38 cellular contexts compared by ENCODE assay signal in the genomic region with DNA sequence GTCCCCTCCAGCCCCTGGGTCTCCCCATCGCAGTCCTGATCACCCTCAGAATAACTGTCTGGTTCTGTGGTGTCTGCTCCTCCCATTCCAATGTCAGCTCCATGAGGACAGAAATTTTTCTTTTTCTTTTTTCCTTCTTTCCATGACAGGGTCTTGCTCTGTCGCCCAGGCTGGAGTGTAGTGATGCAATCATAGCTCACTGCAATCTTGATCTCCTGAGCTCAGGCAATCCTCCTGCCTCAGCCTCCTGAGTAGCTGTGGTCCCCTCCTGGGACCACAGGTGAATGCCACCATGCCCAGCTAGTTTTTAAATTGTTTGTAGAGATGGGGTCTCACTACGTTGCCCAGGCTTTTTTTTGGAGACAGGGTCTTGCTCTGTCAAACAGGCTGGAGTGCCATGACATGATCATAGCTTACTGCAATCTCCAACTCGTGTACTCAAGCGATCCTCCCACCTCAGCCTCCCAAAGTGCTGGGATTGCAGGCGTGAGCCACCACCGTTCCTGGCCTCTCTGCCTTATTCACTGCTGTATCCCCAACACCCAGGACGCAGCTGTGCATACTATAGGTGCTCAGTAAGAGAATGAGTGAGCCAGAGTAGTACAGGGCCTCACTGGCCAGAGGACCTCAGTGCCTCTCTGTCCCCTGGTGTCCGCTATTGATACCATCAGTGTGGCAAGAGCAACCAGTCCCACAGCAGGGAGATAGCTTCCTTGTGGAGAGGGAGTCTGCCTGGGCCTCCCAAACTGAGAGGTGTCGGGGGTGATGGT. TPM values are rescaled to one million over a fixed set of nuclear protein-coding genes. Genes with fewer than 3 reads are reported as not detected.
DNase-seq lines count a peak whose midpoint lies in the region; ATAC-seq, FAIRE-seq and TF ChIP-seq lines count a peak whose summit lies in the region.
"Had no signal": no experiment of that assay in that cellular context is flagged by ENCODE, and none has a peak within 500 bp of the region (broad histone marks: within the 10 kb centered on the region; RNA-seq: fewer than 3 reads in every experiment).

No MANE protein-coding gene starts in this region.

- no peak for FAIRE-seq in K562 (lab: Jason Lieb, UNC)
- FAIRE-seq: endometrium, HTR-8/SVneo, small intestine had no signal

- H3K9me1 ChIP-seq in K562 (ENCODE audit: control insufficient read depth, insufficient read depth, low read length): no peaks in the 10 kb centered on the region

- intact Hi-C loops in heart left ventricle (cut with DNase I) (no loop called here), Right ventricle myocardium inferior (cut with DNase I) (no loop called here), K562 (cut with micrococcal nuclease) (no loop called here), mammary epithelial cell (cut with micrococcal nuclease) (no loop called here)

- CTCF ChIA-PET in K562 (lab: Yijun Ruan, JAX; ENCODE audit: low intra/inter-chr PET ratio): no interaction called here
- CTCF ChIA-PET in mammary epithelial cell (lab: Charles Lee; ENCODE audit: low non-redundant PET): no interaction called here

- H2AFZ ChIP-seq in K562 (ENCODE audit: low read depth, low read length) (no peak overlapping the region), mammary epithelial cell (ENCODE audit: low read depth, low read length) (no peak overlapping the region)

- dilution Hi-C loops in mammary epithelial cell (cut with HindIII; ENCODE audit: low sequenced_read_pairs): no loop called here

- 0 out of 2 replicates have a peak, but pooled peaks cover 3% of the 10 kb centered on the region for H4K20me1 ChIP-seq in K562 (replicated peaks; ENCODE audit: control insufficient read depth, insufficient read depth, low read length)
- no peaks in the 10 kb centered on the region for H4K20me1 ChIP-seq in mammary epithelial cell (ENCODE audit: insufficient read depth, low read length)

- 89 to 94% (median 90%) methylated on average over 10 of the region's 10 CpGs for WGBS in heart left ventricle, 4 donors
- 28% methylated on average over 10 of the region's 10 CpGs for WGBS in K562 (ENCODE audit: insufficient coverage, low coverage, missing lambda C conversion rate)
- 91% methylated on average over 9 of the region's 10 CpGs for WGBS in mammary epithelial cell (ENCODE audit: low coverage, missing lambda C conversion rate)

- no peaks in the 10 kb centered on the region for H3K79me2 ChIP-seq in K562 (ENCODE audit: control insufficient read depth, insufficient read depth, low read length)
- H3K79me2 ChIP-seq in mammary epithelial cell (ENCODE audit: insufficient read depth, low read length): no peaks in the 10 kb centered on the region

- no peak for TF ChIP-seq POLR2A in heart left ventricle (IDR thresholded peaks at IDR 0.05)
- TF ChIP-seq POLR2A in K562 (conservative IDR thresholded peaks at IDR 0.05): no peak

- DNase-seq in heart left ventricle (no peak), Right ventricle myocardium inferior (ENCODE audit: missing footprints) (no peak), K562 (ENCODE audit: extremely low read depth in 1 of 4, low spot score in 3 of 4) (peak in 2 of 4 experiments; percentile 10 to 15), NCI-H1694 treated with DMSO at 0.1 percent for 48 hours (lab: John Stamatoyannopoulos, UW) (no peak), mammary epithelial cell (no peak)
- DNase-seq: activated CD4-positive, alpha-beta T cell treated with anti-CD3 and anti-CD28 coated beads for 36 hours; activated CD8-positive, alpha-beta T cell treated with anti-CD3 and anti-CD28 coated beads for 36 hours; amygdala; brain microvascular endothelial cell; DMS79 treated with DMSO at 0.1 percent for 48 hours; GDM1; immature natural killer cell; naive thymus-derived CD4-positive, alpha-beta T cell; NCI-H2029; NCI-H2227 treated with DMSO at 0.1 percent for 48 hours; NCI-H526 treated with DMSO at 0.1 percent for 48 hours; NK-92 treated with Interleukin-12 subunit alpha and Interleukin-12 subunit beta, amount 100 ng/mL, for 24 hours; PC-3; Right ventricle myocardium superior; small intestine; stimulated activated naive CD4-positive, alpha-beta T cell had no signal

- in situ Hi-C loops in K562 (cut with MboI): no loop called here
- in situ Hi-C loops in mammary epithelial cell (cut with MboI; ENCODE audit: low sequenced_read_pairs in 2 of 2): no loop called here

- H3K9ac ChIP-seq in K562 (ENCODE audit: insufficient read depth in 1 of 2, low read depth in 2 of 2, low read length in 2 of 2) (peak overlapping the region in 1 of 2 experiments; percentile 55; a peak in 2 of 4 replicates), mucosa of stomach (ENCODE audit: low read length) (peak overlapping the region; percentile 25), subcutaneous abdominal adipose tissue (ENCODE audit: low read length in 5 of 5) (no peak overlapping the region), mammary epithelial cell (ENCODE audit: insufficient read depth, low read length) (no peak overlapping the region)

- no peak overlapping the region for H3K4me2 ChIP-seq in K562 (ENCODE audit: insufficient read depth, low read length)
- H3K4me2 ChIP-seq in mammary epithelial cell (ENCODE audit: insufficient read depth, low read depth, low read length): no peak overlapping the region

- ATAC-seq in heart left ventricle (no peak), Right ventricle myocardium inferior (no peak), K562 (no peak), HG02798 (IDR thresholded peaks at IDR 0.05; ENCODE audit: poor library complexity, unreplicated experiment) (no peak)
- ATAC-seq: activated CD4-positive, alpha-beta T cell treated with anti-CD3 and anti-CD28 coated beads for 36 hours; activated CD8-positive, alpha-beta T cell treated with anti-CD3 and anti-CD28 coated beads for 36 hours; activated naive CD4-positive, alpha-beta T cell treated with anti-CD3 and anti-CD28 coated beads, Interleukin-2, amount 50 U/mL, for 72 hours; naive thymus-derived CD4-positive, alpha-beta T cell; PC-3 had no signal

- H3K36me3 ChIP-seq in heart left ventricle (no peaks in the 10 kb centered on the region), K562 (ENCODE audit: control insufficient read depth, insufficient read depth, low read length) (no peaks in the 10 kb centered on the region), mucosa of stomach (ENCODE audit: control insufficient read depth, insufficient read depth, low read length) (no peaks in the 10 kb centered on the region), subcutaneous abdominal adipose tissue (ENCODE audit: control insufficient read depth in 5 of 5, insufficient read depth in 5 of 5, low read length in 5 of 5) (no peaks in the 10 kb centered on the region), mammary epithelial cell (ENCODE audit: insufficient read depth, low read length) (no peaks in the 10 kb centered on the region)
- H3K36me3 ChIP-seq: brain microvascular endothelial cell, suprapubic skin, vagina had no signal

- no peak for TF ChIP-seq EP300 in K562 (IDR thresholded peaks at IDR 0.05; ENCODE audit: low read length)

- no TSS peak for BruUV-seq in K562 (replicated peaks; lab: Mats Ljungman, UMichigan)
- BruUV-seq in mammary epithelial cell (replicated peaks; lab: Mats Ljungman, UMichigan): no TSS peak

- POLR2A ChIA-PET in K562 (lab: Yijun Ruan, JAX): interaction anchor here (0.6 to 1.3 kb wide), 2 partner anchors 11 to 14 kb away, joined by 3 read pairs; no protein-coding TSS in a partner anchor

- H3K4me3 ChIP-seq in heart left ventricle: no peak overlapping the region
- no peak overlapping the region for H3K4me3 ChIP-seq in K562
- no peak overlapping the region for H3K4me3 ChIP-seq in mucosa of stomach (ENCODE audit: low read length)
- no peak overlapping the region for H3K4me3 ChIP-seq in subcutaneous abdominal adipose tissue (ENCODE audit: low read depth in 1 of 5, low read length in 5 of 5)
- H3K4me3 ChIP-seq in mammary epithelial cell (replicated peaks in 1 of 3; ENCODE audit: insufficient read depth in 1 of 3, low read depth in 2 of 3, low read length in 3 of 3): no peak overlapping the region
- H3K4me3 ChIP-seq: suprapubic skin, vagina had no signal

- peaks cover 0 to 10% (median 0%) of the 10 kb centered on the region in 9 donors for H3K27me3 ChIP-seq in heart left ventricle
- H3K27me3 ChIP-seq in K562 (ENCODE audit: control insufficient read depth in 2 of 2, insufficient read depth in 2 of 2, low read length in 2 of 2): no peaks in the 10 kb centered on the region; a peak in 1 of 5 replicates
- no peaks in the 10 kb centered on the region for H3K27me3 ChIP-seq in mucosa of stomach (ENCODE audit: control insufficient read depth, insufficient read depth, low read length)
- H3K27me3 ChIP-seq in subcutaneous abdominal adipose tissue (ENCODE audit: control insufficient read depth in 5 of 5, insufficient read depth in 4 of 5, low read length in 5 of 5): no peaks in the 10 kb centered on the region
- no peaks in the 10 kb centered on the region for H3K27me3 ChIP-seq in mammary epithelial cell (ENCODE audit: insufficient read depth, low read length)
- H3K27me3 ChIP-seq: brain microvascular endothelial cell, suprapubic skin, vagina had no signal

- H3K27ac ChIP-seq in heart left ventricle (peak overlapping the region in 10 of 12 donors; percentile 25 to 92 (median 80)), K562 (ENCODE audit: extremely low read depth, low read depth, low read length) (no peak overlapping the region), subcutaneous abdominal adipose tissue (ENCODE audit: low read depth, low read length) (peak overlapping the region; percentile 29), mammary epithelial cell (ENCODE audit: insufficient read depth, low read depth, low read length) (no peak overlapping the region)
- H3K27ac ChIP-seq: brain microvascular endothelial cell, suprapubic skin, vagina had no signal

- peaks cover 4 to 52% (median 31%) of the 10 kb centered on the region in 12 donors for H3K4me1 ChIP-seq in heart left ventricle
- H3K4me1 ChIP-seq in K562 (replicated peaks in 1 of 2; ENCODE audit: control insufficient read depth in 2 of 2, insufficient read depth in 2 of 2, low read length in 2 of 2): peaks cover 10 to 16% of the 10 kb centered on the region in 2 experiments; a peak in 3 of 5 replicates
- H3K4me1 ChIP-seq in mucosa of stomach (ENCODE audit: control insufficient read depth, insufficient read depth, low read length): peaks cover 63% of the 10 kb centered on the region
- peaks cover 0 to 46% (median 16%) of the 10 kb centered on the region in 5 donors for H3K4me1 ChIP-seq in subcutaneous abdominal adipose tissue (ENCODE audit: control insufficient read depth in 5 of 5, insufficient read depth in 5 of 5, low read length in 5 of 5)
- peaks cover 27% of the 10 kb centered on the region for H3K4me1 ChIP-seq in mammary epithelial cell (ENCODE audit: insufficient read depth, low read length)

- no peak for TF ChIP-seq RAD21 in K562 (CRISPR knock-in tag; conservative IDR thresholded peaks at IDR 0.05 in 1 of 2, IDR thresholded peaks at IDR 0.05 in 1 of 2)

- H3K9me3 ChIP-seq in heart left ventricle (no peaks in the 10 kb centered on the region), K562 (replicated peaks; ENCODE audit: control insufficient read depth, insufficient read depth, low read depth, low read length) (no peaks in the 10 kb centered on the region), mucosa of stomach (ENCODE audit: control insufficient read depth, low read length) (no peaks in the 10 kb centered on the region), subcutaneous abdominal adipose tissue (ENCODE audit: control insufficient read depth in 5 of 5, low read length in 5 of 5) (no peaks in the 10 kb centered on the region), mammary epithelial cell (replicated peaks; ENCODE audit: insufficient read depth, low read length) (no peaks in the 10 kb centered on the region)
- H3K9me3 ChIP-seq: suprapubic skin, vagina had no signal

- TF ChIP-seq CTCF in heart left ventricle (IDR thresholded peaks at IDR 0.05) (no peak), K562 (IDR thresholded peaks at IDR 0.05 in 2 of 3, conservative IDR thresholded peaks at IDR 0.05 in 1 of 3; ENCODE audit: insufficient read depth in 2 of 3, low read depth in 1 of 3, low read length in 3 of 3) (no peak), mammary epithelial cell (conservative IDR thresholded peaks at IDR 0.05 in 1 of 2, IDR thresholded peaks at IDR 0.05 in 1 of 2; ENCODE audit: extremely low read depth in 1 of 2, insufficient read depth in 1 of 2, low read depth in 1 of 2, low read length in 2 of 2) (no peak)

RNA-seq across cellular contexts. Expression of gene DOCK6, which starts 5.2 kb away (rescaled TPM):
- total RNA-seq in heart left ventricle (10 to 100 TPM; 21.6 to 57.8 (median 39.5) TPM), Right ventricle myocardium inferior (35.1 TPM), K562 (2014; rRNA removed) (3.8 and 5.7 TPM in 2 replicates), K562 (2014; rRNA removed; fragmentation: Illumina TruSeq; extraction: Trizol) (2.0 and 2.4 TPM in 2 replicates), K562 (2015; rRNA removed; fragmentation: Illumina TruSeq; extraction: Trizol) (1.9 and 2.3 TPM in 2 replicates), K562 (2021) (19.3 and 20.2 TPM in 2 replicates), mammary epithelial cell (10 to 100 TPM; 22.0 to 53.6 TPM)
- polyA plus RNA-seq in heart left ventricle (10 to 100 TPM; 25.6 to 36.0 TPM), K562 (2011; rRNA removed) (7.0 and 14.5 TPM in 2 replicates), K562 (2014; fragmentation: Illumina TruSeq; extraction: Trizol) (4.4 and 7.3 TPM in 2 replicates), K562 (2014; fragmentation: Nextera tagmentation; extraction: Ambion mirVana) (under 1 TPM; 0.35 to 0.46 TPM), K562 (2014; rRNA removed) (10.0 and 11.8 TPM in 2 replicates), mammary epithelial cell (13.5 TPM)
- total RNA-seq in K562 (2011; cell fraction: chromatin; rRNA removed; ENCODE audit: low replicate concordance): 79.9 and 184 TPM in 2 replicates
- total RNA-seq in K562 (2011; cell fraction: nucleolus; rRNA removed): 88.2 and 89.2 TPM in 2 replicates
- 65.6 and 76.9 TPM in 2 replicates for total RNA-seq in K562 (2011; cell fraction: nucleoplasm; rRNA removed)
- 8.0 and 14.5 TPM in 2 replicates for polyA plus RNA-seq in K562 (2011; cell fraction: cytosol; rRNA removed)
- polyA plus RNA-seq in K562 (2011; cell fraction: nucleus; rRNA removed): 78.6 and 79.9 TPM in 2 replicates
- polyA plus RNA-seq in K562 (2012): 7.9 and 22.7 TPM in 2 replicates
- 5.3 and 5.8 TPM in 2 replicates for polyA minus RNA-seq in K562 (2011; rRNA and poly(A)+ RNA removed)
- 8.8 and 17.8 TPM in 2 replicates for polyA minus RNA-seq in K562 (2011; cell fraction: cytosol; rRNA and poly(A)+ RNA removed)
- 15.8 and 20.2 TPM in 2 replicates for polyA minus RNA-seq in K562 (2011; cell fraction: nucleus; rRNA and poly(A)+ RNA removed)
- 31.1 TPM for polyA minus RNA-seq in mammary epithelial cell
- polyA plus RNA-seq: immature natural killer cell; naive thymus-derived CD4-positive, alpha-beta T cell had no signal

RNA-seq across cellular contexts. Expression of gene ANGPTL8, which starts 28.1 kb away (rescaled TPM):
- total RNA-seq in heart left ventricle (1 to 10 TPM in 1 of 9 donors, not detected in 8; 6.3 TPM), Right ventricle myocardium inferior (0.87 TPM), K562 (2014; rRNA removed) (not detected in 2 replicates), K562 (2014; rRNA removed; fragmentation: Illumina TruSeq; extraction: Trizol) (not detected in 2 replicates), K562 (2015; rRNA removed; fragmentation: Illumina TruSeq; extraction: Trizol) (not detected in 2 replicates), K562 (2021) (not detected in 2 replicates), mammary epithelial cell (not detected)
- polyA plus RNA-seq in heart left ventricle (10 to 100 TPM in 1 of 2 donors, under 1 TPM in 1; 0.61 to 10.2 TPM), K562 (2011; rRNA removed) (not detected in 2 replicates), K562 (2014; fragmentation: Illumina TruSeq; extraction: Trizol) (not detected in 2 replicates), K562 (2014; fragmentation: Nextera tagmentation; extraction: Ambion mirVana) (not detected), K562 (2014; rRNA removed) (not detected in 2 replicates), mammary epithelial cell (not detected)
- total RNA-seq in K562 (2011; cell fraction: chromatin; rRNA removed; ENCODE audit: low replicate concordance): not detected in 2 replicates
- not detected in 2 replicates for total RNA-seq in K562 (2011; cell fraction: nucleolus; rRNA removed)
- not detected in 2 replicates for total RNA-seq in K562 (2011; cell fraction: nucleoplasm; rRNA removed)
- polyA plus RNA-seq in K562 (2011; cell fraction: cytosol; rRNA removed): not detected in 2 replicates
- polyA plus RNA-seq in K562 (2011; cell fraction: nucleus; rRNA removed): not detected in 2 replicates
- polyA plus RNA-seq in K562 (2012): not detected in 2 replicates
- polyA minus RNA-seq in K562 (2011; rRNA and poly(A)+ RNA removed): not detected in 2 replicates
- polyA minus RNA-seq in K562 (2011; cell fraction: cytosol; rRNA and poly(A)+ RNA removed): not detected in 2 replicates
- polyA minus RNA-seq in K562 (2011; cell fraction: nucleus; rRNA and poly(A)+ RNA removed): not detected in 2 replicates
- not detected for polyA minus RNA-seq in mammary epithelial cell
- total RNA-seq: A172; activated CD4-positive, alpha-beta T cell treated with anti-CD3 and anti-CD28 coated beads for 36 hours; activated CD8-positive, alpha-beta T cell treated with anti-CD3 and anti-CD28 coated beads for 36 hours; activated naive CD4-positive, alpha-beta T cell treated with anti-CD3 and anti-CD28 coated beads, Interleukin-2, amount 50 U/mL, for 72 hours; activated T-helper 2 cell treated with anti-CD3 and anti-CD28 coated beads, Interferon-gamma antibody, Interleukin-2, Interleukin-4, amounts not matched to agents 10 μg/mL and 5 μg/mL and 100 μg/mL, durations not matched to agents 14 hours and 24 hours and 36 hours; cerebellum; dermis microvascular lymphatic vessel endothelial cell; fibroblast of lung; naive thymus-derived CD4-positive, alpha-beta T cell; osteocyte; PC-3; renal cortical epithelial cell; suprapubic skin; vagina had no signal
- polyA plus RNA-seq: CD14-positive monocyte; fibroblast of lung; immature natural killer cell; naive thymus-derived CD4-positive, alpha-beta T cell had no signal

RNA-seq across cellular contexts. Expression of gene TSPAN16, which starts 28.5 kb away (rescaled TPM):
- total RNA-seq in heart left ventricle (not detected), Right ventricle myocardium inferior (not detected), K562 (2014; rRNA removed) (not detected in 2 replicates), K562 (2014; rRNA removed; fragmentation: Illumina TruSeq; extraction: Trizol) (not detected in 2 replicates), K562 (2015; rRNA removed; fragmentation: Illumina TruSeq; extraction: Trizol) (not detected in 2 replicates), K562 (2021) (not detected in 2 replicates), mammary epithelial cell (not detected)
- polyA plus RNA-seq in heart left ventricle (not detected), K562 (2011; rRNA removed) (not detected in 2 replicates), K562 (2014; fragmentation: Illumina TruSeq; extraction: Trizol) (not detected in 2 replicates), K562 (2014; fragmentation: Nextera tagmentation; extraction: Ambion mirVana) (not detected), K562 (2014; rRNA removed) (not detected in 2 replicates), mammary epithelial cell (not detected)
- total RNA-seq in K562 (2011; cell fraction: chromatin; rRNA removed; ENCODE audit: low replicate concordance): not detected in 2 replicates
- not detected in 2 replicates for total RNA-seq in K562 (2011; cell fraction: nucleolus; rRNA removed)
- total RNA-seq in K562 (2011; cell fraction: nucleoplasm; rRNA removed): not detected in 2 replicates
- polyA plus RNA-seq in K562 (2011; cell fraction: cytosol; rRNA removed): not detected in 2 replicates
- polyA plus RNA-seq in K562 (2011; cell fraction: nucleus; rRNA removed): not detected in 2 replicates
- polyA plus RNA-seq in K562 (2012): not detected in 2 replicates
- polyA minus RNA-seq in K562 (2011; rRNA and poly(A)+ RNA removed): not detected in 2 replicates
- not detected in 2 replicates for polyA minus RNA-seq in K562 (2011; cell fraction: cytosol; rRNA and poly(A)+ RNA removed)
- not detected in 2 replicates for polyA minus RNA-seq in K562 (2011; cell fraction: nucleus; rRNA and poly(A)+ RNA removed)
- polyA minus RNA-seq in mammary epithelial cell: not detected
- total RNA-seq: A172; activated CD4-positive, alpha-beta T cell treated with anti-CD3 and anti-CD28 coated beads for 36 hours; activated CD8-positive, alpha-beta T cell treated with anti-CD3 and anti-CD28 coated beads for 36 hours; activated naive CD4-positive, alpha-beta T cell treated with anti-CD3 and anti-CD28 coated beads, Interleukin-2, amount 50 U/mL, for 72 hours; activated T-helper 2 cell treated with anti-CD3 and anti-CD28 coated beads, Interferon-gamma antibody, Interleukin-2, Interleukin-4, amounts not matched to agents 10 μg/mL and 5 μg/mL and 100 μg/mL, durations not matched to agents 14 hours and 24 hours and 36 hours; cerebellum; dermis microvascular lymphatic vessel endothelial cell; fibroblast of lung; mesothelial cell of epicardium; naive thymus-derived CD4-positive, alpha-beta T cell; osteocyte; PC-3; renal cortical epithelial cell; Right ventricle myocardium superior; suprapubic skin; vagina had no signal
- polyA plus RNA-seq: fibroblast of lung; immature natural killer cell; naive thymus-derived CD4-positive, alpha-beta T cell; small intestine had no signal

Comparison
In these comparisons a context has a peak if more than half of its experiments do, and no peak if none do; other contexts are left out.
1. H3K27ac ChIP-seq: peak in heart left ventricle (10 of 12) and subcutaneous abdominal adipose tissue (single experiment); none in K562 (single experiment) and mammary epithelial cell (single experiment).